Comparison of ENCODE assay signal across 8 cellular contexts in genomic region chr1:113072141-113072756, GRCh38. TPM values are rescaled to one million over a fixed set of nuclear protein-coding genes. Genes with fewer than 3 reads are reported as not detected.
DNase-seq lines count a peak whose midpoint lies in the region; ATAC-seq lines count a peak whose summit lies in the region.

No MANE protein-coding gene starts in this region.

- no peaks in the 10 kb centered on the region for H3K27me3 ChIP-seq in layer of hippocampus (ENCODE audit: control insufficient read depth, insufficient read depth, low read length)
- no peaks in the 10 kb centered on the region for H3K27me3 ChIP-seq in thymus (ENCODE audit: control insufficient read depth, insufficient read depth)

- DNase-seq in activated T-cell treated with anti-CD3 and anti-CD28 coated beads, Interleukin-2, amount 50 U/mL, for 24 hours = no peak
- DNase-seq in activated T-cell treated with anti-CD3 and anti-CD28 coated beads, Interleukin-2, amount 50 U/mL, for 1 hour = no peak
- no peak for DNase-seq in activated naive CD8-positive, alpha-beta T cell treated with anti-CD3 and anti-CD28 coated beads, Interleukin-2, amount 10 ng/mL, durations not matched to agents 7 days and 5 days
- no peak for DNase-seq in stimulated activated CD4-positive, alpha-beta T cell treated with anti-CD3 and anti-CD28 coated beads, Interleukin-2, amount 100 ng/mL, for 48 hours
- DNase-seq in DMS153 treated with DMSO at 0.1 percent for 48 hours (lab: John Stamatoyannopoulos, UW; ENCODE audit: unreplicated experiment) (no peak), NK-92 (lab: John Stamatoyannopoulos, UW; ENCODE audit: unreplicated experiment) (no peak)

- 65% methylated on average over 6 of the region's 6 CpGs for WGBS in thymus

- H3K36me3 Mint-ChIP-seq in activated T-cell treated with anti-CD3 and anti-CD28 coated beads, Interleukin-2, amount 50 U/mL, for 24 hours (ENCODE audit: low read depth) = peaks cover 33% of the 10 kb centered on the region
- peaks cover 5% of the 10 kb centered on the region for H3K36me3 Mint-ChIP-seq in activated naive CD8-positive, alpha-beta T cell treated with anti-CD3 and anti-CD28 coated beads, Interleukin-2, amount 10 ng/mL, durations not matched to agents 7 days and 5 days

- H3K27ac ChIP-seq in layer of hippocampus (ENCODE audit: low read depth, low read length) (peak overlapping the region; percentile 92), thymus (ENCODE audit: low read depth) (peak overlapping the region; percentile 67)

- peak overlapping the region; percentile 98 for H3K27ac Mint-ChIP-seq in activated T-cell treated with anti-CD3 and anti-CD28 coated beads, Interleukin-2, amount 50 U/mL, for 24 hours
- peak overlapping the region; percentile 90 for H3K27ac Mint-ChIP-seq in activated naive CD8-positive, alpha-beta T cell treated with anti-CD3 and anti-CD28 coated beads, Interleukin-2, amount 10 ng/mL, durations not matched to agents 7 days and 5 days

- POLR2A ChIA-PET in activated naive CD8-positive, alpha-beta T cell treated with anti-CD3 and anti-CD28 coated beads, Interleukin-2, amount 10 ng/mL, durations not matched to agents 7 days and 5 days (lab: Charles Lee) = interaction anchor here (0.6 to 2.1 kb wide), 13 partner anchors 15 to 456 kb away, joined by 3 to 13 read pairs (median 3); partner anchors contain the start of genes PPM1J and SLC16A1

- no peaks in the 10 kb centered on the region for H3K9me3 Mint-ChIP-seq in activated T-cell treated with anti-CD3 and anti-CD28 coated beads, Interleukin-2, amount 50 U/mL, for 24 hours
- no peaks in the 10 kb centered on the region for H3K9me3 Mint-ChIP-seq in activated naive CD8-positive, alpha-beta T cell treated with anti-CD3 and anti-CD28 coated beads, Interleukin-2, amount 10 ng/mL, durations not matched to agents 7 days and 5 days

- no peaks in the 10 kb centered on the region for H3K9me3 ChIP-seq in thymus (ENCODE audit: control insufficient read depth)

- no peaks in the 10 kb centered on the region for H3K27me3 Mint-ChIP-seq in activated T-cell treated with anti-CD3 and anti-CD28 coated beads, Interleukin-2, amount 50 U/mL, for 24 hours
- no peaks in the 10 kb centered on the region for H3K27me3 Mint-ChIP-seq in activated naive CD8-positive, alpha-beta T cell treated with anti-CD3 and anti-CD28 coated beads, Interleukin-2, amount 10 ng/mL, durations not matched to agents 7 days and 5 days

- ATAC-seq in activated naive CD8-positive, alpha-beta T cell treated with anti-CD3 and anti-CD28 coated beads, Interleukin-2, amount 10 ng/mL, durations not matched to agents 7 days and 5 days (ENCODE audit: low read depth) = no peak

- peaks cover 9% of the 10 kb centered on the region for H3K4me1 ChIP-seq in thymus (ENCODE audit: control insufficient read depth, insufficient read depth, low read length)

- H3K4me3 ChIP-seq in thymus (ENCODE audit: low read length) = peak overlapping the region; percentile 75

- H3K4me1 Mint-ChIP-seq in activated T-cell treated with anti-CD3 and anti-CD28 coated beads, Interleukin-2, amount 50 U/mL, for 24 hours (ENCODE audit: low read depth) = peaks cover 34% of the 10 kb centered on the region
- peaks cover 21% of the 10 kb centered on the region for H3K4me1 Mint-ChIP-seq in activated naive CD8-positive, alpha-beta T cell treated with anti-CD3 and anti-CD28 coated beads, Interleukin-2, amount 10 ng/mL, durations not matched to agents 7 days and 5 days

- H3K36me3 ChIP-seq in thymus (ENCODE audit: control insufficient read depth, insufficient read depth) = no peaks in the 10 kb centered on the region

- peak overlapping the region; percentile 99 for H3K4me3 Mint-ChIP-seq in activated T-cell treated with anti-CD3 and anti-CD28 coated beads, Interleukin-2, amount 50 U/mL, for 24 hours
- H3K4me3 Mint-ChIP-seq in activated naive CD8-positive, alpha-beta T cell treated with anti-CD3 and anti-CD28 coated beads, Interleukin-2, amount 10 ng/mL, durations not matched to agents 7 days and 5 days = peak overlapping the region; percentile 97

RNA-seq across cellular contexts. Expression of gene LRIG2, which starts 0.7 kb away (rescaled TPM):
- total RNA-seq in activated naive CD8-positive, alpha-beta T cell treated with anti-CD3 and anti-CD28 coated beads, Interleukin-2, amount 10 ng/mL, durations not matched to agents 7 days and 5 days = 10 to 100 TPM; 15.3 to 21.4 TPM
- polyA plus RNA-seq in thymus = 8.7 TPM
